ENCODE assay signal across 8 cellular contexts in the genomic region with DNA sequence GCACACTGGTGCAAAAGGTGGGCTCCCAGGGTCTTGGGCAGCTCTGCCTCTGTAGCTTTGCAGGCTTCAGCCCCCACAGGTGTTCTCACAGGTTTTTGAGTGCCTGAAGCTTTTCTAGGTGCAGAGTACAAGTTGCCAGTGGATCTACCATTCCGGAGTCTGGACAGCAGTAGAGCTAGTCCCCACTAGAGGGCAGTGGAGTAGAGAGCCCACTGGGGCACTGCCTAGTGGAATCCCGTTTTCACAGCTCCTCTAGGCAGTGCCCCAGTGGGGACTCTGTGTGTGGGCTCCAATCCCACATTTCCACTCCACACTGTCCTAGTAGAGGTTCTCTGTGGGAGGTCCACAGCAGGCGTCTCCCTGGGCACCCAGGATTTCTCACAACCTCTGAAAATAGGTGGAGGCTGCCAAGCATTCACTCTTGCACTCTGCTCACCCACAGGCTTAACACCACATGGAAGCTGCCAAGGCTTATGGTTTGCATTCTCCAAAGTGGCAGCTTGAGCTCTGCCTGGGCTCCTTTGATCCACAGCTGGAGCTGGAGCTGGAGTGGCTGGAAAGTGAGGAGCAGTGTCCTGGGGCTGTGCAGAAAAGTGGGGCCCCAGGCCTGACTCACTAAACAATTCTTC.
A peak's percentile ranks its signal among the peaks of the same experiment; 100 is the strongest.
DNase-seq lines count a peak whose midpoint lies in the region; ATAC-seq and TF ChIP-seq lines count a peak whose summit lies in the region.

No MANE protein-coding gene starts in this region.

- intact Hi-C loops in colonic mucosa (cut with DNase I), result no loop called here
- intact Hi-C loops in heart right ventricle (cut with DNase I), result no loop called here

- H3K36me3 ChIP-seq in H7 (replicated peaks; ENCODE audit: control insufficient read depth, insufficient read depth, low read length) (no peaks in the 10 kb centered on the region), colonic mucosa (no peaks in the 10 kb centered on the region), smooth muscle cell (ENCODE audit: low read depth) (no peaks in the 10 kb centered on the region), heart right ventricle (no peaks in the 10 kb centered on the region)

- H4K20me1 ChIP-seq in smooth muscle cell (ENCODE audit: low read depth), result no peaks in the 10 kb centered on the region

- no peak for ATAC-seq in heart right ventricle

- TF ChIP-seq CTCF in colonic mucosa (IDR thresholded peaks at IDR 0.05) (peak; percentile 32), smooth muscle cell (IDR thresholded peaks at IDR 0.05; ENCODE audit: borderline replicate concordance, insufficient read depth, poor library complexity, severe bottlenecking) (peak; percentile 26), heart right ventricle (IDR thresholded peaks at IDR 0.05) (peak in 3 of 9 donors; percentile 8 to 39 (median 20))

- 11% methylated on average over 3 of the region's 3 CpGs for WGBS in smooth muscle cell (ENCODE audit: low lambda C conversion rate)
- 18 to 23% methylated on average over 3 of the region's 3 CpGs for WGBS in heart right ventricle, 2 donors

- no peaks in the 10 kb centered on the region for H3K79me2 ChIP-seq in smooth muscle cell (ENCODE audit: low read depth)

- H3K9me3 ChIP-seq in colonic mucosa, result no peaks in the 10 kb centered on the region
- H3K9me3 ChIP-seq in smooth muscle cell (replicated peaks; ENCODE audit: low read depth), result no peaks in the 10 kb centered on the region
- H3K9me3 ChIP-seq in heart right ventricle, result peaks cover 0 to 19% (median 3%) of the 10 kb centered on the region in 11 donors

- H3K4me1 ChIP-seq in colonic mucosa (no peaks in the 10 kb centered on the region), smooth muscle cell (ENCODE audit: low read depth) (no peaks in the 10 kb centered on the region), heart right ventricle (no peaks in the 10 kb centered on the region)

- peak; percentile 56 for DNase-seq in activated CD8-positive, alpha-beta memory T cell treated with anti-CD3 and anti-CD28 coated beads, Interleukin-2, amount 50 U/mL, for 48 hours
- no peak for DNase-seq in activated CD8-positive, alpha-beta memory T cell treated with anti-CD3 and anti-CD28 coated beads for 24 hours
- DNase-seq in H7 (peak; percentile 63), NCI-H526 treated with DMSO at 0.1 percent for 48 hours (lab: John Stamatoyannopoulos, UW) (peak; percentile 8), colonic mucosa (peak; percentile 38), smooth muscle cell (lab: John Stamatoyannopoulos, UW; ENCODE audit: unreplicated experiment) (no peak), DMS153 treated with DMSO at 0.1 percent for 48 hours (lab: John Stamatoyannopoulos, UW; ENCODE audit: unreplicated experiment) (no peak), heart right ventricle (no peak)

- H3K9ac ChIP-seq in colonic mucosa (ENCODE audit: low read depth in 2 of 2, low read length in 2 of 2), result no peak overlapping the region
- H3K9ac ChIP-seq in smooth muscle cell (ENCODE audit: low read depth), result no peak overlapping the region

- no peaks in the 10 kb centered on the region for H3K27me3 ChIP-seq in H7 (ENCODE audit: control insufficient read depth, insufficient read depth, low read length)
- no peaks in the 10 kb centered on the region for H3K27me3 ChIP-seq in colonic mucosa
- no peaks in the 10 kb centered on the region for H3K27me3 ChIP-seq in smooth muscle cell (ENCODE audit: low read depth)
- H3K27me3 ChIP-seq in heart right ventricle, result no peaks in the 10 kb centered on the region

- H3K27ac ChIP-seq in colonic mucosa (no peak overlapping the region), smooth muscle cell (ENCODE audit: low read depth) (no peak overlapping the region), heart right ventricle (no peak overlapping the region)

- H3F3A ChIP-seq in smooth muscle cell (ENCODE audit: low read depth), result no peaks in the 10 kb centered on the region

- H2AFZ ChIP-seq in smooth muscle cell (ENCODE audit: low read depth), result no peak overlapping the region

- H3K4me3 ChIP-seq in H7 (ENCODE audit: insufficient read depth, low read depth, low read length) (no peak overlapping the region), colonic mucosa (no peak overlapping the region), smooth muscle cell (no peak overlapping the region), heart right ventricle (no peak overlapping the region)

- no peak overlapping the region for H3K4me2 ChIP-seq in smooth muscle cell

Comparison
In these comparisons a context has a peak if more than half of its experiments do, and no peak if none do; other contexts are left out.
1. DNase-seq: peak in activated CD8-positive, alpha-beta memory T cell treated with anti-CD3 and anti-CD28 coated beads, Interleukin-2, amount 50 U/mL, for 48 hours (single experiment), H7 (single experiment), NCI-H526 treated with DMSO at 0.1 percent for 48 hours (single experiment) and colonic mucosa (single experiment); none in activated CD8-positive, alpha-beta memory T cell treated with anti-CD3 and anti-CD28 coated beads for 24 hours (single experiment), smooth muscle cell (single experiment), DMS153 treated with DMSO at 0.1 percent for 48 hours (single experiment) and heart right ventricle (0 of 2).